In the genomic region with DNA sequence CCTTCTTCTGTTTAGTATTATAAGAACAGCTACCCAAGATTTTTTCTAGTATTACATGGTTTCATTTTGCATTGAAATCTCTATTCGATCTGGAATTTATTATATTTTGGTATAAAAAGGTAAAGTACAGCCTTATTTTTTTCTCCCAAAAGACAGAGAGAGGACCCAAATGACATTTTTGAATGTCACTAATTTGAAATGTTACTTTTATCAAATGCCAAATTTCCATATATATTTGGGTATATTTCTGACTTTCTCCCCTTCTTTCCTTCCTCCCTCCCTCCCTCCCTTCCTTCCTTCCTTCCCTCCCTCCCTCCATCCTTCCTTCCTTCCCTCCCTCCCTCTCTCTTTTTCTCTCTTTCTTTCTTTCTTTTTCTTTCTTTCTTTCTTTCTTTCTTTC, we compare ENCODE assay signal across 8 cellular contexts. TPM values are rescaled to one million over a fixed set of nuclear protein-coding genes. Genes with fewer than 3 reads are reported as not detected.
"Had no signal": no experiment of that assay in that cellular context is flagged by ENCODE, and none has a peak within 500 bp of the region (broad histone marks: within the 10 kb centered on the region; RNA-seq: fewer than 3 reads in every experiment).

No MANE protein-coding gene starts in this region.

- H3K4me1 Mint-ChIP-seq: IgD-negative memory B cell had no signal

- H3K9ac ChIP-seq: KMS-11 had no signal

- H3K4me2 ChIP-seq: KMS-11 had no signal

- H3K4me3 Mint-ChIP-seq: IgD-negative memory B cell had no signal

- DNase-seq: IMR-90, KBM-7, KG1 had no signal

- H3K27ac Mint-ChIP-seq: IgD-negative memory B cell had no signal

- H3K27ac ChIP-seq: HL-60, KMS-11 had no signal

- FAIRE-seq: HTR-8/SVneo had no signal

RNA-seq across cellular contexts. Expression of a gene that starts 6.2 kb away (rescaled TPM):
- total RNA-seq: HT1080, IMR-90 had no signal
- polyA plus RNA-seq: IgD-negative memory B cell, IMR-90 had no signal

RNA-seq across cellular contexts. Expression of a gene that starts 35.6 kb away (rescaled TPM):
- total RNA-seq: HT1080 had no signal
- polyA plus RNA-seq: IgD-negative memory B cell had no signal
